Comparison of ENCODE assay signal across 8 cellular contexts in the genomic region with DNA sequence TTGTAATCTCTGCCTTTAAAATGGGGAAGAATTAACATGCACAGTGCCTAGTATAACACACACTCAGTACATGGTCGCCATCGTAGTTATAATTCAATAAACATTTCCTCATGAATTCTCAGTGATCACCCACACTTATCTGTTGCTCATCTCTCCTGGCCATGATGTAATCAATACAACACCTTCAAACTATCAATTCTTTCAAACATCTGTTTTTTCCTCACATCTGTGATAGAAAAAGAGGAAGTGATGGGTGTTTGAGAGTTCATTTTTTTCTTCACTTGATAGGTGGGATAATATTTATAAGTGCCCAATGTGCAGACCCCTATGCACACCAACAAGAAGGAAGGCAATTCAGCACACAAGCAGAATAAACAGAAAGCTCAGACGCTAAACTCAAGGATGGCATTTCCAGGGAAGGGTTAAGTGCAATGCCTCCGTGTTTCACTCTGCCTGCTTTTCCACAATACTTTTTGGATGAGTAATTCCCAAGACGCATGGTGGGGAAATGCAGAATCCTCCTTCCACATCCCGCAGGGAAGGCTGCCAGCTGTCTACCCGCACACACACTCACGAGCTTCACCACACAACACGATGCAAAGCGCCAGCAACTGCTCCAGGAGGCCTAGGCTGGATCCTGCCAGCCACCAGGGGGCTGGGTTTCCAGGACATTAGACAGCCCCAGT.
DNase-seq lines count a peak whose midpoint lies in the region; ATAC-seq and FAIRE-seq lines count a peak whose summit lies in the region.

No MANE protein-coding gene starts in this region.

- no peak for ATAC-seq in effector memory CD8-positive, alpha-beta T cell (replicated peaks)
- no peak for ATAC-seq in GM19467 (IDR thresholded peaks at IDR 0.05; ENCODE audit: unreplicated experiment)

- H3K36me3 Mint-ChIP-seq in effector memory CD8-positive, alpha-beta T cell (ENCODE audit: insufficient read depth): peaks cover 5% of the 10 kb centered on the region

- no peaks in the 10 kb centered on the region for H3K27me3 Mint-ChIP-seq in effector memory CD8-positive, alpha-beta T cell

- FAIRE-seq in GM19239 (lab: Jason Lieb, UNC): no peak

- H3K27ac Mint-ChIP-seq in effector memory CD8-positive, alpha-beta T cell: peak overlapping the region; percentile 8 to 81

- no peaks in the 10 kb centered on the region for H3K9me3 Mint-ChIP-seq in effector memory CD8-positive, alpha-beta T cell

- DNase-seq in EL: peak; percentile 100
- peak; percentile 57 to 93 for DNase-seq in NCI-H446 (lab: John Stamatoyannopoulos, UW)
- DNase-seq in effector memory CD8-positive, alpha-beta T cell: no peak
- peak; percentile 99 for DNase-seq in myocyte (ENCODE audit: low read depth)
- DNase-seq in GM19239 (ENCODE audit: insufficient read length, low spot score): no peak
- DNase-seq in GF-D8 (lab: John Stamatoyannopoulos, UW): no peak
- DNase-seq in effector CD4-positive, alpha-beta T cell: no peak

- H3K4me1 Mint-ChIP-seq in effector memory CD8-positive, alpha-beta T cell (ENCODE audit: low read depth in 2 of 2): peaks cover 0 to 8% of the 10 kb centered on the region in 2 donors

- no peak overlapping the region for H3K4me3 Mint-ChIP-seq in effector memory CD8-positive, alpha-beta T cell

Comparison
In these comparisons a context has a peak if more than half of its experiments do, and no peak if none do; other contexts are left out.
1. DNase-seq: peak in EL (single experiment), NCI-H446 (2 of 2) and myocyte (single experiment); none in effector memory CD8-positive, alpha-beta T cell (0 of 3), GM19239 (single experiment), GF-D8 (single experiment) and effector CD4-positive, alpha-beta T cell (single experiment).